1 cellular context compared by ENCODE assay signal in the genomic region with DNA sequence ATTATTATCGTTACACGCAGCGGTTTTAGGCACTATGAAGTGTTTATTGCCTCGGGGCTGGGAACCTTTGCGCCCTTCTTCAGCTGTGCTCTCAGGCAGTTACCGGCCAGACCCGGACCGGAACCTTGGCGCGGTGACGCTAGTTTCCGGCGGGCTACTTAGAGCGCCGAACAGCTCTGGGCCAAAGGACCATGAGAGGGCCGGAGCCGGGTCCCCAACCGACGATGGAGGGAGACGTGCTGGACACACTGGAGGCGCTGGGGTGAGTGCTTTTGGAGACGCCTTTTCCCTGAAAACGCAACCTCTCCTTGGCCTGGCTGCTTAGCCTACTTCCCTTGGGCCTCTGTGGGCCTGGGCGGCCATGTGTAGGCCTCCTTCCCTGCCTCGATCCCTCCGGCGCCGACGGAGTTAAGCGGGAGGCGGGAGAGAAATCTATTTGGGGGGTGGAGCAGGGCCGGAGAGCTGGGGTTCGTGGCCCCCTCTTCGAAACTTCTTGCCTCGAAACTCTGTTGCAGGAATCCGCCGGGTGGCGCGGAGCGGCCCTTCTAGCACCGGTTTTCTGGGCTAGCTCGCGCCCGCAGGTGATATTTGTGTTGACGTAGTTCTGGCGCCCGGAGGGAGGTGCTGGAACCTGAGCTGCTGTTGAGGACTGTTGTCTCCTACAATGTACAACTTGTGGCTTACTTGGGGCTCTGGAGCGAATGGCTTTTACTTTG.
A peak's percentile ranks its signal among the peaks of the same experiment; 100 is the strongest.
TF ChIP-seq lines count a peak whose summit lies in the region.

A gene (plus strand): TSS at position 157 of the 716 bp plus-strand sequence. CDS start 35 bp downstream, at position 192.

TF ChIP-seq in A549, 52 proteins besides CTCF, POLR2A, EP300 and RAD21 (continued from another document):
- TF ChIP-seq, protein P1, sequence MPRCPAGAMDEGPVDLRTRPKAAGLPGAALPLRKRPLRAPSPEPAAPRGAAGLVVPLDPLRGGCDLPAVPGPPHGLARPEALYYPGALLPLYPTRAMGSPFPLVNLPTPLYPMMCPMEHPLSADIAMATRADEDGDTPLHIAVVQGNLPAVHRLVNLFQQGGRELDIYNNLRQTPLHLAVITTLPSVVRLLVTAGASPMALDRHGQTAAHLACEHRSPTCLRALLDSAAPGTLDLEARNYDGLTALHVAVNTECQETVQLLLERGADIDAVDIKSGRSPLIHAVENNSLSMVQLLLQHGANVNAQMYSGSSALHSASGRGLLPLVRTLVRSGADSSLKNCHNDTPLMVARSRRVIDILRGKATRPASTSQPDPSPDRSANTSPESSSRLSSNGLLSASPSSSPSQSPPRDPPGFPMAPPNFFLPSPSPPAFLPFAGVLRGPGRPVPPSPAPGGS (IDR thresholded peaks at IDR 0.05): 0 out of 3 replicates have a peak, but pooled peaks have one; percentile 18
- no peak for TF ChIP-seq RFX5 (IDR thresholded peaks at IDR 0.05)
- no peak for TF ChIP-seq FOXS1 (CRISPR knock-in tag; IDR thresholded peaks at IDR 0.05)
- TF ChIP-seq, protein P2, sequence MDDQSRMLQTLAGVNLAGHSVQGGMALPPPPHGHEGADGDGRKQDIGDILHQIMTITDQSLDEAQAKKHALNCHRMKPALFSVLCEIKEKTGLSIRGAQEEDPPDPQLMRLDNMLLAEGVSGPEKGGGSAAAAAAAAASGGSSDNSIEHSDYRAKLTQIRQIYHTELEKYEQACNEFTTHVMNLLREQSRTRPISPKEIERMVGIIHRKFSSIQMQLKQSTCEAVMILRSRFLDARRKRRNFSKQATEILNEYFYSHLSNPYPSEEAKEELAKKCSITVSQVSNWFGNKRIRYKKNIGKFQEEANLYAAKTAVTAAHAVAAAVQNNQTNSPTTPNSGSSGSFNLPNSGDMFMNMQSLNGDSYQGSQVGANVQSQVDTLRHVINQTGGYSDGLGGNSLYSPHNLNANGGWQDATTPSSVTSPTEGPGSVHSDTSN (IDR thresholded peaks at IDR 0.05): peak; percentile 55; the same call in 1 of the 2 replicates
- no peak for TF ChIP-seq KDM1A (IDR thresholded peaks at IDR 0.05; ENCODE audit: low read depth)
- TF ChIP-seq, protein P3, sequence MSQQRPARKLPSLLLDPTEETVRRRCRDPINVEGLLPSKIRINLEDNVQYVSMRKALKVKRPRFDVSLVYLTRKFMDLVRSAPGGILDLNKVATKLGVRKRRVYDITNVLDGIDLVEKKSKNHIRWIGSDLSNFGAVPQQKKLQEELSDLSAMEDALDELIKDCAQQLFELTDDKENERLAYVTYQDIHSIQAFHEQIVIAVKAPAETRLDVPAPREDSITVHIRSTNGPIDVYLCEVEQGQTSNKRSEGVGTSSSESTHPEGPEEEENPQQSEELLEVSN (IDR thresholded peaks at IDR 0.05; ENCODE audit: borderline replicate concordance, low read depth): peak; percentile 80
- no peak for TF ChIP-seq RARB (CRISPR knock-in tag; IDR thresholded peaks at IDR 0.05)
- TF ChIP-seq HOXB13 (CRISPR knock-in tag; IDR thresholded peaks at IDR 0.05; ENCODE audit: low read depth): peak; percentile 21; the same call in 1 of the 2 replicates
- TF ChIP-seq HOXA7 (CRISPR knock-in tag; IDR thresholded peaks at IDR 0.05): no peak
- TF ChIP-seq, protein P4, sequence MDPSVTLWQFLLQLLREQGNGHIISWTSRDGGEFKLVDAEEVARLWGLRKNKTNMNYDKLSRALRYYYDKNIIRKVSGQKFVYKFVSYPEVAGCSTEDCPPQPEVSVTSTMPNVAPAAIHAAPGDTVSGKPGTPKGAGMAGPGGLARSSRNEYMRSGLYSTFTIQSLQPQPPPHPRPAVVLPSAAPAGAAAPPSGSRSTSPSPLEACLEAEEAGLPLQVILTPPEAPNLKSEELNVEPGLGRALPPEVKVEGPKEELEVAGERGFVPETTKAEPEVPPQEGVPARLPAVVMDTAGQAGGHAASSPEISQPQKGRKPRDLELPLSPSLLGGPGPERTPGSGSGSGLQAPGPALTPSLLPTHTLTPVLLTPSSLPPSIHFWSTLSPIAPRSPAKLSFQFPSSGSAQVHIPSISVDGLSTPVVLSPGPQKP (IDR thresholded peaks at IDR 0.05; ENCODE audit: low read depth, low read length): no peak
- TF ChIP-seq PHF8 (IDR thresholded peaks at IDR 0.05; ENCODE audit: borderline replicate concordance, low read depth): peak; percentile 97
- no peak for TF ChIP-seq SREBF2 (IDR thresholded peaks at IDR 0.05)
- TF ChIP-seq CHD4 (IDR thresholded peaks at IDR 0.05; ENCODE audit: borderline replicate concordance): no peak
- TF ChIP-seq NFE2L2 (conservative IDR thresholded peaks at IDR 0.05; ENCODE audit: low read length): no peak
- TF ChIP-seq ZC3H11A (IDR thresholded peaks at IDR 0.05): no peak
- no peak for TF ChIP-seq SMC3 (IDR thresholded peaks at IDR 0.05)
- TF ChIP-seq MAZ (IDR thresholded peaks at IDR 0.05; ENCODE audit: borderline replicate concordance, low read depth, low read length): no peak
- TF ChIP-seq CHD2 (IDR thresholded peaks at IDR 0.05; ENCODE audit: low read length, partially characterized antibody): no peak
- no peak for TF ChIP-seq ZFP36 (IDR thresholded peaks at IDR 0.05; ENCODE audit: borderline replicate concordance, partially characterized antibody)
- peak; percentile 42; the same call in 1 of the 2 replicates for TF ChIP-seq HOXB5 (CRISPR knock-in tag; IDR thresholded peaks at IDR 0.05)
